Comparison of ENCODE assay signal across 8 cellular contexts in genomic region chr16:31094424-31095120, GRCh38. TPM values are rescaled to one million over a fixed set of nuclear protein-coding genes. Genes with fewer than 3 reads are reported as not detected.
DNase-seq lines count a peak whose midpoint lies in the region; ATAC-seq and TF ChIP-seq lines count a peak whose summit lies in the region.

VKORC1 (minus strand) TSS chr16:31094797; CDS start chr16:31094729, 68 bp downstream.

- intact Hi-C loops in testis (cut with DNase I; ENCODE audit: low total_unique reads): loop anchor here (5.0 kb wide), 1 partner anchor 112 kb away; no protein-coding TSS in a partner anchor

- H3K27ac ChIP-seq in testis: peak within 1 kb of the TSS; percentile 82

- peaks cover 24% of the 10 kb centered on the region for H3K4me1 Mint-ChIP-seq in activated naive CD4-positive, alpha-beta T cell treated with anti-CD3 and anti-CD28 coated beads, Interleukin-2, amount 50 U/mL, for 24 hours

- H3K9me3 Mint-ChIP-seq in activated naive CD4-positive, alpha-beta T cell treated with anti-CD3 and anti-CD28 coated beads, Interleukin-2, amount 50 U/mL, for 24 hours: no peaks in the 10 kb centered on the region

- ATAC-seq in SK-N-SH treated with all-trans-retinoic acid at 6 μM for 48 hours: peak; percentile 97
- peak; percentile 97 for ATAC-seq in omental fat pad (ENCODE audit: low FRiP score)

- peaks cover 6% of the 10 kb centered on the region for H3K4me1 ChIP-seq in testis

- no peaks in the 10 kb centered on the region for H3K27me3 ChIP-seq in testis

- WGBS in testis, 2 donors: 1% methylated on average over 42 to 67 of the region's 69 CpGs

- H3K9me3 ChIP-seq in testis: no peaks in the 10 kb centered on the region

- TF ChIP-seq CTCF in HFF-Myc (IDR thresholded peaks at IDR 0.05; ENCODE audit: low read depth, low read length, missing control alignments) (no peak), NB4 (IDR thresholded peaks at IDR 0.05; ENCODE audit: low read depth, low read length) (no peak), omental fat pad (IDR thresholded peaks at IDR 0.05) (no peak), testis (IDR thresholded peaks at IDR 0.05) (peak in 2 of 3 experiments; percentile 12 to 21)

- H3K36me3 ChIP-seq in testis (ENCODE audit: low read depth, missing control alignments): no peaks in the 10 kb centered on the region

- H3K27me3 Mint-ChIP-seq in activated naive CD4-positive, alpha-beta T cell treated with anti-CD3 and anti-CD28 coated beads, Interleukin-2, amount 50 U/mL, for 24 hours: no peaks in the 10 kb centered on the region

- peak within 1 kb of the TSS; percentile 95 for H3K4me3 ChIP-seq in HFF-Myc (replicated peaks; ENCODE audit: low read depth, low read length)
- peak within 1 kb of the TSS; percentile 85 for H3K4me3 ChIP-seq in NB4 (ENCODE audit: low read depth, low read length)
- peak within 1 kb of the TSS; percentile 80 to 87 for H3K4me3 ChIP-seq in testis

- H3K27ac Mint-ChIP-seq in activated naive CD4-positive, alpha-beta T cell treated with anti-CD3 and anti-CD28 coated beads, Interleukin-2, amount 50 U/mL, for 24 hours: peak within 1 kb of the TSS; percentile 94

- H3K36me3 Mint-ChIP-seq in activated naive CD4-positive, alpha-beta T cell treated with anti-CD3 and anti-CD28 coated beads, Interleukin-2, amount 50 U/mL, for 24 hours: no peaks in the 10 kb centered on the region

- peak; percentile 37 for TF ChIP-seq POLR2A in NB4 (IDR thresholded peaks at IDR 0.05; ENCODE audit: extremely low read depth, insufficient read length)
- no peak for TF ChIP-seq POLR2A in testis (IDR thresholded peaks at IDR 0.05)

- peak within 1 kb of the TSS; percentile 99 for H3K4me3 Mint-ChIP-seq in activated naive CD4-positive, alpha-beta T cell treated with anti-CD3 and anti-CD28 coated beads, Interleukin-2, amount 50 U/mL, for 24 hours

- DNase-seq in GM04504 (ENCODE audit: low read depth) (peak; percentile 96), HFF-Myc (ENCODE audit: extremely low read depth, low read depth) (peak; percentile 95), NB4 (ENCODE audit: low read depth) (peak; percentile 98), globus pallidus (ENCODE audit: low spot score) (peak; percentile 94), omental fat pad (ENCODE audit: low spot score) (peak; percentile 75), testis (peak; percentile 97)

TF ChIP-seq in SK-N-SH treated with all-trans-retinoic acid at 6 μM for 48 hours, 23 proteins besides CTCF, POLR2A, EP300 and RAD21:
- TF ChIP-seq PPARA (CRISPR knock-in tag; IDR thresholded peaks at IDR 0.05; ENCODE audit: borderline replicate concordance) (no peak), TSHZ2 (CRISPR knock-in tag; IDR thresholded peaks at IDR 0.05) (0 out of 2 replicates have a peak, but pooled peaks have one; percentile 17)

RNA-seq across cellular contexts. Expression of gene VKORC1, which starts in this region (rescaled TPM):
- 100 to 1,000 TPM in 2 of 4 donors, 10 to 100 TPM in 2; 85.6 to 128 (median 99.3) TPM for total RNA-seq in omental fat pad
- 100 to 1,000 TPM; 102 to 183 TPM for total RNA-seq in testis
- 102 TPM for polyA plus RNA-seq in testis (ENCODE audit: insufficient read depth, low read depth, low replicate concordance)

Comparison
In these comparisons a context has a peak if more than half of its experiments do, and no peak if none do; other contexts are left out.
1. Peak in every context shown above with its lines: DNase-seq, ATAC-seq, H3K4me3 ChIP-seq and H3K27ac ChIP-seq.
2. CTCF ChIP-seq: peak in testis (2 of 3); none in HFF-Myc (single experiment), NB4 (single experiment) and omental fat pad (0 of 3).